In genomic region chr1:167629681-167630567, GRCh38 we compare ENCODE assay signal across 8 cellular contexts. TPM values are rescaled to one million over a fixed set of nuclear protein-coding genes. Genes with fewer than 3 reads are reported as not detected.
A peak's percentile ranks its signal among the peaks of the same experiment; 100 is the strongest.
DNase-seq lines count a peak whose midpoint lies in the region; FAIRE-seq and TF ChIP-seq lines count a peak whose summit lies in the region.

Gene RCSD1 (plus strand): TSS chr1:167630232. CDS start chr1:167630424, 192 bp downstream.

- peaks cover 7% of the 10 kb centered on the region for H3K36me3 Mint-ChIP-seq in IgD-negative memory B cell

- POLR2A ChIA-PET in GM10248 (lab: Yijun Ruan, JAX), result interaction anchor here (0.7 kb wide), 1 partner anchor 13 kb away, joined by 3 read pairs; no protein-coding TSS in a partner anchor

- no peak for FAIRE-seq in H54 (lab: Jason Lieb, UNC)

- no peak for TF ChIP-seq POLR2A in H54 (IDR thresholded peaks at IDR 0.05; ENCODE audit: low read depth, low read length)

- no peaks in the 10 kb centered on the region for H3K27me3 ChIP-seq in effector memory CD4-positive, alpha-beta T cell (replicated peaks; ENCODE audit: control insufficient read depth, insufficient read depth, low read length, poor library complexity, severe bottlenecking)
- H3K27me3 ChIP-seq in mucosa of stomach (ENCODE audit: control insufficient read depth, insufficient read depth, low read length), result peaks cover 32% of the 10 kb centered on the region
- no peaks in the 10 kb centered on the region for H3K27me3 ChIP-seq in stomach smooth muscle (ENCODE audit: control insufficient read depth in 1 of 2, insufficient read depth in 2 of 2, low read length in 2 of 2)

- H3K4me3 Mint-ChIP-seq in IgD-negative memory B cell, result peak within 1 kb of the TSS; percentile 98 to 99 (median 99)

- peaks cover 53% of the 10 kb centered on the region for H3K4me1 ChIP-seq in effector memory CD4-positive, alpha-beta T cell (ENCODE audit: control insufficient read depth, insufficient read depth, low read length, poor library complexity, severe bottlenecking)
- H3K4me1 ChIP-seq in mucosa of stomach (ENCODE audit: control insufficient read depth, insufficient read depth, low read length) (peaks cover 18% of the 10 kb centered on the region), stomach smooth muscle (ENCODE audit: control insufficient read depth, insufficient read depth, low read length) (peaks cover 29% of the 10 kb centered on the region)

- DNase-seq in GM10248 (ENCODE audit: extremely low spot score), result peak; percentile 79
- peak; percentile 73 to 78 for DNase-seq in activated CD4-positive, alpha-beta T cell treated with anti-CD3 and anti-CD28 coated beads, Interleukin-2, amount 50 U/mL, for 48 hours
- DNase-seq in effector memory CD4-positive, alpha-beta T cell, result peak in 2 of 3 donors; percentile 26 to 50
- no peak for DNase-seq in NCI-H345 treated with DMSO at 0.1 percent for 48 hours (lab: John Stamatoyannopoulos, UW; ENCODE audit: unreplicated experiment)
- DNase-seq in H54 (ENCODE audit: insufficient read length, low spot score), result no peak

- H3K27ac Mint-ChIP-seq in IgD-negative memory B cell, result peak within 1 kb of the TSS; percentile 96 to 99 (median 98)

- TF ChIP-seq CTCF in GM10248 (IDR thresholded peaks at IDR 0.05; ENCODE audit: control extremely low read depth, extremely low read depth, low read depth, missing control alignments), result no peak

- H3K9me3 Mint-ChIP-seq in IgD-negative memory B cell, result no peaks in the 10 kb centered on the region

- H3K9ac ChIP-seq in mucosa of stomach (ENCODE audit: low read length) (peak within 1 kb of the TSS; percentile 71), stomach smooth muscle (ENCODE audit: low read length in 2 of 2) (peak within 1 kb of the TSS; percentile 66 to 67)

- peaks cover 55 to 67% (median 62%) of the 10 kb centered on the region in 3 donors for H3K4me1 Mint-ChIP-seq in IgD-negative memory B cell

- CTCF ChIA-PET in GM10248 (lab: Yijun Ruan, JAX), result interaction anchor here (1.0 to 2.4 kb wide), 4 partner anchors 19 to 84 kb away, joined by 4 to 12 read pairs (median 6); no protein-coding TSS in a partner anchor

- H3K36me3 ChIP-seq in effector memory CD4-positive, alpha-beta T cell (ENCODE audit: control insufficient read depth, insufficient read depth, low read length), result no peaks in the 10 kb centered on the region
- no peaks in the 10 kb centered on the region for H3K36me3 ChIP-seq in mucosa of stomach (ENCODE audit: control insufficient read depth, insufficient read depth, low read length)
- H3K36me3 ChIP-seq in stomach smooth muscle (ENCODE audit: control insufficient read depth in 2 of 2, insufficient read depth in 2 of 2, low read length in 2 of 2), result no peaks in the 10 kb centered on the region

- peak within 1 kb of the TSS; percentile 92 for H3K27ac ChIP-seq in effector memory CD4-positive, alpha-beta T cell (ENCODE audit: insufficient read depth, low read length, poor library complexity, severe bottlenecking)
- H3K27ac ChIP-seq in stomach smooth muscle (ENCODE audit: low read length), result peak within 1 kb of the TSS; percentile 49

- no peaks in the 10 kb centered on the region for H3K9me3 ChIP-seq in effector memory CD4-positive, alpha-beta T cell (ENCODE audit: control insufficient read depth, low read length)
- H3K9me3 ChIP-seq in mucosa of stomach (ENCODE audit: control insufficient read depth, low read length) (no peaks in the 10 kb centered on the region), stomach smooth muscle (ENCODE audit: control insufficient read depth in 2 of 2, low read length in 2 of 2) (no peaks in the 10 kb centered on the region)

- no peaks in the 10 kb centered on the region for H3K27me3 Mint-ChIP-seq in IgD-negative memory B cell

- peak within 1 kb of the TSS; percentile 88 for H3K4me3 ChIP-seq in effector memory CD4-positive, alpha-beta T cell (ENCODE audit: insufficient read depth, low read depth, low read length, poor library complexity, severe bottlenecking)
- peak within 1 kb of the TSS; percentile 18 for H3K4me3 ChIP-seq in mucosa of stomach (ENCODE audit: low read length)
- H3K4me3 ChIP-seq in stomach smooth muscle (ENCODE audit: low read length in 2 of 2), result peak within 1 kb of the TSS; percentile 64 to 81

RNA-seq across cellular contexts. Expression of gene RCSD1, which starts in this region (rescaled TPM):
- 249 TPM for polyA plus RNA-seq in IgD-negative memory B cell

Comparison
In these comparisons a context has a peak if more than half of its experiments do, and no peak if none do; other contexts are left out.
1. DNase-seq: peak in GM10248 (single experiment), activated CD4-positive, alpha-beta T cell treated with anti-CD3 and anti-CD28 coated beads, Interleukin-2, amount 50 U/mL, for 48 hours (2 of 2) and effector memory CD4-positive, alpha-beta T cell (2 of 3); none in NCI-H345 treated with DMSO at 0.1 percent for 48 hours (single experiment) and H54 (single experiment).
2. H3K4me3 ChIP-seq: peak in every context shown above with its lines; median percentile 88 in effector memory CD4-positive, alpha-beta T cell; 72 in stomach smooth muscle; 18 in mucosa of stomach.